In genomic region chr17:4693416-4693815, GRCh38 we compare ENCODE assay signal across 1 cellular context.
TF ChIP-seq lines count a peak whose summit lies in the region.

No MANE protein-coding gene starts in this region.

TF ChIP-seq in A549, 52 proteins besides CTCF, POLR2A, EP300 and RAD21:
- TF ChIP-seq FOXS1 (CRISPR knock-in tag; IDR thresholded peaks at IDR 0.05) (no peak), SMC3 (IDR thresholded peaks at IDR 0.05) (no peak), HOXB5 (CRISPR knock-in tag; IDR thresholded peaks at IDR 0.05) (no peak), ZNF302 (CRISPR knock-in tag; IDR thresholded peaks at IDR 0.05) (no peak), PHF8 (IDR thresholded peaks at IDR 0.05; ENCODE audit: borderline replicate concordance, low read depth) (no peak), HES2 (IDR thresholded peaks at IDR 0.05) (no peak), ZC3H11A (IDR thresholded peaks at IDR 0.05) (no peak), E2F6 (IDR thresholded peaks at IDR 0.05; ENCODE audit: borderline replicate concordance, low read depth) (no peak), ZSCAN20 (CRISPR knock-in tag; IDR thresholded peaks at IDR 0.05) (no peak), MYC (IDR thresholded peaks at IDR 0.05; ENCODE audit: borderline replicate concordance, low read length) (no peak), EHF (CRISPR knock-in tag; IDR thresholded peaks at IDR 0.05) (no peak), MAFK (IDR thresholded peaks at IDR 0.05; ENCODE audit: partially characterized antibody) (no peak)
